18 cellular contexts compared by ENCODE assay signal in the genomic region with DNA sequence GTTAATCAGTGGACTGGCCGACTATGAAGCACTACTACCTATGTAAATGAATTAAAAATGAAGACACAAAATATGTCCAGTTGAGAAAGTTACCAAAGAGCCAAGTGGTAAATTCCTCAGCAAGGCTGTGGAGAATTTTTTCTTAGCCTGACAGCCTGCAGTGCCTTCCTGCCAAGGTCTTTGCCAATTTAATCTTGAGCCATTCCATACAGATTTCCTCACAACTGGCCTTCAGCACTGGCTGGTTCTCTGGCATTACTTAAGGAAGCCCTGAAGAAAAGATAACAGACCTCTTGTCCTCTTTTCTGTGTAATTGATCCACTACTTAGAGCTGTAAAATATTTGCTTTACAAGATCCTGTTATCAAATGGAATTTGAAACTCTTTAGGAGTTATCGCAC.
DNase-seq lines count a peak whose midpoint lies in the region; ATAC-seq and TF ChIP-seq lines count a peak whose summit lies in the region.
"Had no signal": no experiment of that assay in that cellular context is flagged by ENCODE, and none has a peak within 500 bp of the region (broad histone marks: within the 10 kb centered on the region; RNA-seq: fewer than 3 reads in every experiment).

No MANE protein-coding gene starts in this region.

- H3K4me1 ChIP-seq in left ventricle myocardium inferior: no peaks in the 10 kb centered on the region
- H3K4me1 ChIP-seq in left lung: no peaks in the 10 kb centered on the region
- peaks cover 4% of the 10 kb centered on the region for H3K4me1 ChIP-seq in testis
- H3K4me1 ChIP-seq: BE2C, HAP-1 had no signal

- H3K36me3 ChIP-seq in left ventricle myocardium inferior (no peaks in the 10 kb centered on the region), left lung (no peaks in the 10 kb centered on the region), testis (ENCODE audit: low read depth, missing control alignments) (no peaks in the 10 kb centered on the region)
- H3K36me3 ChIP-seq: BE2C, HAP-1 had no signal

- H3K9me3 ChIP-seq in left ventricle myocardium inferior (replicated peaks) (no peaks in the 10 kb centered on the region), left lung (peaks cover 0 to 1% of the 10 kb centered on the region in 2 donors), testis (no peaks in the 10 kb centered on the region)
- H3K9me3 ChIP-seq: BE2C, HAP-1 had no signal

- no peaks in the 10 kb centered on the region for H3K27me3 ChIP-seq in left ventricle myocardium inferior (ENCODE audit: low read depth)
- no peaks in the 10 kb centered on the region for H3K27me3 ChIP-seq in left lung
- no peaks in the 10 kb centered on the region for H3K27me3 ChIP-seq in testis
- H3K27me3 ChIP-seq: BE2C had no signal

- no peak for TF ChIP-seq POLR2A in testis (IDR thresholded peaks at IDR 0.05)
- no peak for TF ChIP-seq POLR2A in erythroblast (IDR thresholded peaks at IDR 0.05; ENCODE audit: low read length)

- 41 to 43% methylated on average over 2 of the region's 2 CpGs for WGBS in testis, 2 donors

- intact Hi-C loops in left cardiac atrium (cut with DNase I) (no loop called here), left ventricle myocardium inferior (cut with micrococcal nuclease) (no loop called here), left lung (cut with DNase I) (no loop called here), testis (cut with DNase I; ENCODE audit: low total_unique reads) (no loop called here)

- DNase-seq in left cardiac atrium (no peak), left ventricle myocardium inferior (no peak), left lung (no peak), omental fat pad (ENCODE audit: low spot score) (no peak), testis (peak; percentile 25), hepatic stellate cell (ENCODE audit: low spot score) (no peak), foreskin melanocyte (no peak), erythroblast (lab: John Stamatoyannopoulos, UW) (no peak)
- DNase-seq: ACHN; BE2C; C1 segment of cervical spinal cord; CD4-positive, CD25-positive, alpha-beta regulatory T cell; CD8-positive, alpha-beta memory T cell; COR-L47; DMS79; GDM1; GM23248 had no signal

- H3K4me3 ChIP-seq in left ventricle myocardium inferior (no peak overlapping the region), left lung (no peak overlapping the region), testis (no peak overlapping the region)
- H3K4me3 ChIP-seq: GM23248, HAP-1 had no signal

- H3K27ac ChIP-seq in left ventricle myocardium inferior (replicated peaks) (no peak overlapping the region), left lung (no peak overlapping the region), testis (no peak overlapping the region)
- H3K27ac ChIP-seq: GM23248 had no signal

- ATAC-seq in left cardiac atrium: peak; percentile 87 to 91
- peak; percentile 65 for ATAC-seq in left lung
- peak; percentile 90 for ATAC-seq in omental fat pad (ENCODE audit: low FRiP score)

- no peak for TF ChIP-seq CTCF in left ventricle myocardium inferior (IDR thresholded peaks at IDR 0.05; ENCODE audit: borderline replicate concordance)
- no peak for TF ChIP-seq CTCF in left lung (IDR thresholded peaks at IDR 0.05)
- TF ChIP-seq CTCF in omental fat pad (IDR thresholded peaks at IDR 0.05): no peak
- no peak for TF ChIP-seq CTCF in testis (IDR thresholded peaks at IDR 0.05)
